In the genomic region with DNA sequence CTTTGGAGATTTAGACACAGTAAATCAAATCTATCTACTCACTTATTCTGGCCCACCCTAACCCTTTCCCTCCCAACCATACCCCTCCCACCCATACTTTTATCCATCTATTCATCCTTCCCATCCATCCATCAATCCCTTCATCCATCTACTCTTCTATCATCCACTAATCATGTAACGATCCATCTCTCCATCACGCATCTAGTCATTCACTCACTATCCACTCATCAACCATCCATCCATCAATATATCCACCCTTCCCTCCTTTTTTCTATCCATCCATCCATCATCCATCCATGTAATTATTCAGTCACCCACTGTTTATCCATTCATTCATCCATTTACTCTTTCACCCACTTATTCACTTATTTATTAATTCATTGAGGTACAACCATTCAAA, we compare ENCODE assay signal across 36 cellular contexts.
"Had no signal": no experiment of that assay in that cellular context is flagged by ENCODE, and none has a peak within 500 bp of the region (broad histone marks: within the 10 kb centered on the region; RNA-seq: fewer than 3 reads in every experiment).

No MANE protein-coding gene starts in this region.

- H3K36me3 Mint-ChIP-seq: activated naive CD4-positive, alpha-beta T cell treated with anti-CD3 and anti-CD28 coated beads, Interleukin-2, amount 10 ng/mL, durations not matched to agents 7 days and 5 days; activated naive CD8-positive, alpha-beta T cell; activated naive CD8-positive, alpha-beta T cell treated with anti-CD3 and anti-CD28 coated beads, Interleukin-2, amount 10 ng/mL, durations not matched to agents 7 days and 5 days; brain had no signal

- ATAC-seq: activated CD8-positive, alpha-beta memory T cell treated with anti-CD3 and anti-CD28 coated beads, Interleukin-2, amount 10 ng/mL, durations not matched to agents 7 days and 5 days; activated CD8-positive, alpha-beta T cell treated with anti-CD3 and anti-CD28 coated beads, Interleukin-2, amount 10 ng/mL, durations not matched to agents 7 days and 5 days; activated naive CD8-positive, alpha-beta T cell treated with anti-CD3 and anti-CD28 coated beads, Interleukin-2, amount 50 U/mL, for 24 hours had no signal

- DNase-seq: activated B cell treated with CpG ODN at 0.5 μM for 24 hours; activated CD4-positive, alpha-beta memory T cell treated with anti-CD3 and anti-CD28 coated beads, Interleukin-2, amount 10 ng/mL, durations not matched to agents 7 days and 5 days; activated CD4-positive, alpha-beta T cell treated with anti-CD3 and anti-CD28 coated beads for 4 hours; activated CD4-positive, alpha-beta T cell treated with anti-CD3 and anti-CD28 coated beads, Interleukin-2, amount 10 ng/mL, durations not matched to agents 7 days and 5 days; activated CD4-positive, alpha-beta T cell treated with anti-CD3 and anti-CD28 coated beads, Interleukin-2, amount 50 U/mL, for 48 hours; activated CD4-positive, CD25-positive, alpha-beta regulatory T cell treated with anti-CD3 and anti-CD28 coated beads, Interleukin-2, amount 50 U/mL, for 72 hours; activated CD8-positive, alpha-beta memory T cell treated with anti-CD3 and anti-CD28 coated beads for 24 hours; activated CD8-positive, alpha-beta memory T cell treated with anti-CD3 and anti-CD28 coated beads, Interleukin-2, amount 10 ng/mL, durations not matched to agents 7 days and 5 days; activated CD8-positive, alpha-beta memory T cell treated with anti-CD3 and anti-CD28 coated beads, Interleukin-2, amount 50 U/mL, for 48 hours; activated CD8-positive, alpha-beta T cell treated with anti-CD3 and anti-CD28 coated beads, Interleukin-2, amount 10 ng/mL, durations not matched to agents 7 days and 5 days; activated effector memory CD4-positive, alpha-beta T cell treated with Interleukin-2 at 50 U/mL for 16 hours; activated gamma-delta T cell; activated naive CD4-positive, alpha-beta T cell treated with anti-CD3 and anti-CD28 coated beads, Interleukin-2, amount 10 ng/mL, durations not matched to agents 7 days and 5 days; activated naive CD4-positive, alpha-beta T cell treated with Interleukin-2 at 50 U/mL for 16 hours; activated naive CD8-positive, alpha-beta T cell treated with anti-CD3 and anti-CD28 coated beads, Interleukin-2, amount 10 ng/mL, durations not matched to agents 7 days and 5 days; activated naive CD8-positive, alpha-beta T cell treated with anti-CD3 and anti-CD28 coated beads, Interleukin-2, amount 50 U/mL, for 24 hours; activated T-cell treated with anti-CD3 and anti-CD28 coated beads, Interleukin-2, amount 50 U/mL, for 24 hours; activated T-cell treated with anti-CD3 and anti-CD28 coated beads, Interleukin-2, amount 50 U/mL, for 48 hours; amygdala; anterior cingulate cortex; caudate nucleus; cerebellar nuclear complex; T-helper 2 cell; T-helper 9 cell had no signal

- H3K36me3 ChIP-seq: ascending aorta, cardiac muscle cell had no signal

- H3K27ac Mint-ChIP-seq: activated B cell treated with CpG ODN at 0.5 μM for 24 hours; activated CD4-positive, alpha-beta memory T cell treated with anti-CD3 and anti-CD28 coated beads, Interleukin-2, amount 10 ng/mL, durations not matched to agents 7 days and 5 days; activated CD4-positive, alpha-beta T cell treated with anti-CD3 and anti-CD28 coated beads, Interleukin-2, amount 10 ng/mL, durations not matched to agents 7 days and 5 days; activated CD8-positive, alpha-beta memory T cell treated with anti-CD3 and anti-CD28 coated beads, Interleukin-2, amount 10 ng/mL, durations not matched to agents 7 days and 5 days; activated CD8-positive, alpha-beta T cell treated with anti-CD3 and anti-CD28 coated beads, Interleukin-2, amount 10 ng/mL, durations not matched to agents 7 days and 5 days; activated naive CD4-positive, alpha-beta T cell treated with anti-CD3 and anti-CD28 coated beads, Interleukin-2, amount 10 ng/mL, durations not matched to agents 7 days and 5 days; activated naive CD4-positive, alpha-beta T cell treated with anti-CD3 and anti-CD28 coated beads, Interleukin-2, amount 50 U/mL, for 24 hours; activated naive CD8-positive, alpha-beta T cell; activated naive CD8-positive, alpha-beta T cell treated with anti-CD3 and anti-CD28 coated beads, Interleukin-2, amount 10 ng/mL, durations not matched to agents 7 days and 5 days; activated naive CD8-positive, alpha-beta T cell treated with anti-CD3 and anti-CD28 coated beads, Interleukin-2, amount 50 U/mL, for 24 hours; activated T-cell treated with anti-CD3 and anti-CD28 coated beads, Interleukin-2, amount 50 U/mL, for 24 hours; activated T-helper 2 cell treated with anti-CD3 and anti-CD28 coated beads, Interferon-gamma antibody, Interleukin-2, Interleukin-4, amounts not matched to agents 10 μg/mL and 5 μg/mL and 100 μg/mL, durations not matched to agents 14 hours and 24 hours and 36 hours; brain; T-helper 1 cell treated with Interleukin-12 subunit alpha and Interleukin-12 subunit beta and Interleukin-4 antibody, amounts not matched to agents 30 μg/mL and 1 μg/mL, for 36 hours; T-helper 2 cell treated with Interferon-gamma antibody and Interleukin-4, amounts not matched to agents 5 μg/mL and 100 μg/mL, for 36 hours had no signal

- H3K4me3 ChIP-seq: ascending aorta, cardiac muscle cell had no signal

- FAIRE-seq: bronchial epithelial cell, TTC549 had no signal

- H3K4me1 Mint-ChIP-seq: activated CD4-positive, alpha-beta T cell treated with anti-CD3 and anti-CD28 coated beads, Interleukin-2, amount 10 ng/mL, durations not matched to agents 7 days and 5 days; activated naive CD4-positive, alpha-beta T cell treated with anti-CD3 and anti-CD28 coated beads, Interleukin-2, amount 10 ng/mL, durations not matched to agents 7 days and 5 days; activated naive CD4-positive, alpha-beta T cell treated with anti-CD3 and anti-CD28 coated beads, Interleukin-2, amount 50 U/mL, for 24 hours; central memory CD8-positive, alpha-beta T cell had no signal

- H3K4me3 Mint-ChIP-seq: activated B cell treated with CpG ODN at 0.5 μM for 24 hours; activated CD4-positive, alpha-beta memory T cell treated with anti-CD3 and anti-CD28 coated beads, Interleukin-2, amount 10 ng/mL, durations not matched to agents 7 days and 5 days; activated CD4-positive, alpha-beta T cell treated with anti-CD3 and anti-CD28 coated beads, Interleukin-2, amount 10 ng/mL, durations not matched to agents 7 days and 5 days; activated CD8-positive, alpha-beta memory T cell treated with anti-CD3 and anti-CD28 coated beads, Interleukin-2, amount 10 ng/mL, durations not matched to agents 7 days and 5 days; activated CD8-positive, alpha-beta T cell treated with anti-CD3 and anti-CD28 coated beads, Interleukin-2, amount 10 ng/mL, durations not matched to agents 7 days and 5 days; activated naive CD4-positive, alpha-beta T cell treated with anti-CD3 and anti-CD28 coated beads, Interleukin-2, amount 10 ng/mL, durations not matched to agents 7 days and 5 days; activated naive CD4-positive, alpha-beta T cell treated with anti-CD3 and anti-CD28 coated beads, Interleukin-2, amount 50 U/mL, for 24 hours; activated naive CD8-positive, alpha-beta T cell; activated naive CD8-positive, alpha-beta T cell treated with anti-CD3 and anti-CD28 coated beads, Interleukin-2, amount 10 ng/mL, durations not matched to agents 7 days and 5 days; activated naive CD8-positive, alpha-beta T cell treated with anti-CD3 and anti-CD28 coated beads, Interleukin-2, amount 50 U/mL, for 24 hours; activated T-cell treated with anti-CD3 and anti-CD28 coated beads, Interleukin-2, amount 50 U/mL, for 24 hours; brain; central memory CD8-positive, alpha-beta T cell; T-helper 1 cell treated with Interleukin-12 subunit alpha and Interleukin-12 subunit beta and Interleukin-4 antibody, amounts not matched to agents 30 μg/mL and 1 μg/mL, for 36 hours; T-helper 2 cell treated with Interferon-gamma antibody and Interleukin-4, amounts not matched to agents 5 μg/mL and 100 μg/mL, for 36 hours had no signal

- H3K27me3 ChIP-seq: ascending aorta had no signal

- H3K9me3 Mint-ChIP-seq: activated CD4-positive, alpha-beta memory T cell treated with anti-CD3 and anti-CD28 coated beads, Interleukin-2, amount 10 ng/mL, durations not matched to agents 7 days and 5 days; activated naive CD4-positive, alpha-beta T cell treated with anti-CD3 and anti-CD28 coated beads, Interleukin-2, amount 50 U/mL, for 24 hours; central memory CD8-positive, alpha-beta T cell; T-helper 2 cell treated with Interferon-gamma antibody and Interleukin-4, amounts not matched to agents 5 μg/mL and 100 μg/mL, for 36 hours had no signal

- H3K27ac ChIP-seq: ascending aorta, cardiac muscle cell, VCaP had no signal
